21 cellular contexts compared by ENCODE assay signal in the genomic region with DNA sequence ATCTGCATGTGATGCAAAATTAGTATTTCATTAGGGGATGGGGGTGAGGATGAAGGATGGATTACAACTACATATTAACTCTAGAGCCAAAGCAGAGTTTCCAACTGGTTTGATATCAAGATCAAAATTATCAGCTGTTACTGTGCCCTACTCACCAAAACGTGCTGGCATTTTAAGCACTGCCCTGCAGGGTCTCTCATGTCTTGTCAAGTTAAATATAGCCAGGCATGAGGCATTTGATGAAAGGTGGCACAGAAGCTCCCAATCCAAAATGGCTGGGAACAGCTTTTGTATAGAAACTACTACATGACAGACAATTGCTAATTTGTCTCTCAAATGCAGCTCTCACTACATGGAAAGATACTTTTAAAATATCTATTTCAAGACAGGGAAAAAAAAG.
"Had no signal": no experiment of that assay in that cellular context is flagged by ENCODE, and none has a peak within 500 bp of the region (broad histone marks: within the 10 kb centered on the region; RNA-seq: fewer than 3 reads in every experiment).

No MANE protein-coding gene starts in this region.

- H3K27ac ChIP-seq: colonic mucosa, epithelial cell of prostate, esophagus squamous epithelium, gastrocnemius medialis, left lung, lower lobe of right lung had no signal

- ATAC-seq: effector memory CD8-positive, alpha-beta T cell; esophagus mucosa; gastrocnemius medialis; heart right ventricle; left lung; left ventricle myocardium superior; lower lobe of right lung; mucosa of descending colon had no signal

- H3K4me3 ChIP-seq: colonic mucosa, esophagus squamous epithelium, gastrocnemius medialis, heart right ventricle, left lung, lower lobe of right lung, mucosa of descending colon had no signal

- DNase-seq: colonic mucosa; cortex of kidney; effector CD8-positive, alpha-beta T cell; effector memory CD8-positive, alpha-beta T cell; endodermal cell; erythroblast; esophagus squamous epithelium; foreskin melanocyte; gastrocnemius medialis; glutamatergic neuron; head of caudate nucleus; heart right ventricle; hippocampal formation; left cardiac atrium; left lung; left ventricle myocardium superior; lower lobe of right lung; mesenchymal stem cell; mucosa of descending colon had no signal

- H3K9me3 ChIP-seq: colonic mucosa, esophagus squamous epithelium, gastrocnemius medialis, heart right ventricle, left lung, lower lobe of right lung, mucosa of descending colon had no signal

- H3K27me3 ChIP-seq: colonic mucosa, esophagus squamous epithelium, gastrocnemius medialis, heart right ventricle, left lung had no signal

- H3K4me1 ChIP-seq: colonic mucosa, esophagus squamous epithelium, gastrocnemius medialis, left lung, lower lobe of right lung had no signal
